In genomic region chr14:71206766-71207371, GRCh38 we compare ENCODE assay signal across 9 cellular contexts.
DNase-seq lines count a peak whose midpoint lies in the region; ATAC-seq and TF ChIP-seq lines count a peak whose summit lies in the region.
"Had no signal": no experiment of that assay in that cellular context is flagged by ENCODE, and none has a peak within 500 bp of the region (broad histone marks: within the 10 kb centered on the region; RNA-seq: fewer than 3 reads in every experiment).

No MANE protein-coding gene starts in this region.

- H3K27me3 Mint-ChIP-seq in progenitor cell of endocrine pancreas: peaks cover 10% of the 10 kb centered on the region
- peaks cover 6% of the 10 kb centered on the region for H3K27me3 Mint-ChIP-seq in stimulated activated memory B cell treated with anti-CD40 and anti-IgM and Interleukin-4, amounts not matched to agents 10 μg/mL and 1 μg/mL and 100 μg/mL, for 72 hours

- WGBS in lung, 2 donors: 71 to 89% methylated on average over 7 of the region's 7 CpGs

- H3K36me3 Mint-ChIP-seq in progenitor cell of endocrine pancreas (ENCODE audit: insufficient read depth): peaks cover 2% of the 10 kb centered on the region
- H3K36me3 Mint-ChIP-seq in stimulated activated memory B cell treated with anti-CD40 and anti-IgM and Interleukin-4, amounts not matched to agents 10 μg/mL and 1 μg/mL and 100 μg/mL, for 72 hours: no peaks in the 10 kb centered on the region

- H3K27ac Mint-ChIP-seq in progenitor cell of endocrine pancreas: no peak overlapping the region
- no peak overlapping the region for H3K27ac Mint-ChIP-seq in stimulated activated memory B cell treated with anti-CD40 and anti-IgM and Interleukin-4, amounts not matched to agents 10 μg/mL and 1 μg/mL and 100 μg/mL, for 72 hours

- H3K9me3 Mint-ChIP-seq in progenitor cell of endocrine pancreas (ENCODE audit: low read depth): peaks cover 6% of the 10 kb centered on the region
- peaks cover 4% of the 10 kb centered on the region for H3K9me3 Mint-ChIP-seq in stimulated activated memory B cell treated with anti-CD40 and anti-IgM and Interleukin-4, amounts not matched to agents 10 μg/mL and 1 μg/mL and 100 μg/mL, for 72 hours

- H3K27ac ChIP-seq in lung (ENCODE audit: low read depth in 1 of 2, low read length in 1 of 2): no peak overlapping the region

- no peak overlapping the region for H3K4me3 Mint-ChIP-seq in progenitor cell of endocrine pancreas (ENCODE audit: low read depth)
- no peak overlapping the region for H3K4me3 Mint-ChIP-seq in stimulated activated memory B cell treated with anti-CD40 and anti-IgM and Interleukin-4, amounts not matched to agents 10 μg/mL and 1 μg/mL and 100 μg/mL, for 72 hours

- no peak overlapping the region for H3K4me3 ChIP-seq in lung

- peaks cover 0 to 1% of the 10 kb centered on the region in 2 donors for H3K4me1 ChIP-seq in lung (ENCODE audit: control insufficient read depth in 2 of 2, insufficient read depth in 2 of 2, low read length in 2 of 2)

- H3K9me3 ChIP-seq in lung (ENCODE audit: control insufficient read depth in 2 of 2, insufficient read depth in 1 of 2, low read length in 1 of 2): peaks cover 0 to 4% of the 10 kb centered on the region in 2 donors

- no peaks in the 10 kb centered on the region for H3K27me3 ChIP-seq in lung (ENCODE audit: control insufficient read depth, insufficient read depth)

- DNase-seq in AG08396 (ENCODE audit: low spot score) (peak; percentile 78), M059J (ENCODE audit: low read depth) (peak; percentile 92), cerebellar cortex (ENCODE audit: low spot score) (peak; percentile 47), lung (ENCODE audit: low spot score) (no peak), progenitor cell of endocrine pancreas (ENCODE audit: low spot score, unreplicated experiment) (no peak)
- DNase-seq: activated CD8-positive, alpha-beta memory T cell treated with anti-CD3 and anti-CD28 coated beads, Interleukin-2, amount 50 U/mL, for 4 hours had no signal

- no peak for TF ChIP-seq CTCF in lung (IDR thresholded peaks at IDR 0.05; ENCODE audit: control extremely low read depth, extremely low read depth)
- no peak for TF ChIP-seq CTCF in progenitor cell of endocrine pancreas (IDR thresholded peaks at IDR 0.05; ENCODE audit: unreplicated experiment)

- no peaks in the 10 kb centered on the region for H3K36me3 ChIP-seq in lung (ENCODE audit: control insufficient read depth in 2 of 2, insufficient read depth in 2 of 2, low read length in 2 of 2)

- peak; percentile 53 for ATAC-seq in lung (ENCODE audit: insufficient read depth, low FRiP score)
- ATAC-seq in stimulated activated memory B cell treated with anti-CD40 and anti-IgM and Interleukin-4, amounts not matched to agents 10 μg/mL and 1 μg/mL and 100 μg/mL, for 72 hours: no peak
- no peak for ATAC-seq in GM19455 (IDR thresholded peaks at IDR 0.05; ENCODE audit: unreplicated experiment)
- ATAC-seq in GM18511 (IDR thresholded peaks at IDR 0.05; ENCODE audit: unreplicated experiment): no peak

- peaks cover 2% of the 10 kb centered on the region for H3K4me1 Mint-ChIP-seq in progenitor cell of endocrine pancreas (ENCODE audit: low read depth)
- H3K4me1 Mint-ChIP-seq in stimulated activated memory B cell treated with anti-CD40 and anti-IgM and Interleukin-4, amounts not matched to agents 10 μg/mL and 1 μg/mL and 100 μg/mL, for 72 hours: no peaks in the 10 kb centered on the region

Comparison
In these comparisons a context has a peak if more than half of its experiments do, and no peak if none do; other contexts are left out.
1. DNase-seq: peak in AG08396 (single experiment), M059J (single experiment) and cerebellar cortex (single experiment); none in lung (single experiment) and progenitor cell of endocrine pancreas (single experiment).